ENCODE assay signal across 8 cellular contexts in genomic region chr2:37005118-37005868, GRCh38. TPM values are rescaled to one million over a fixed set of nuclear protein-coding genes. Genes with fewer than 3 reads are reported as not detected.
A peak's percentile ranks its signal among the peaks of the same experiment; 100 is the strongest.
DNase-seq lines count a peak whose midpoint lies in the region; TF ChIP-seq lines count a peak whose summit lies in the region.

No MANE protein-coding gene starts in this region.

- H3K4me1 ChIP-seq in ascending aorta: no peaks in the 10 kb centered on the region

- no peaks in the 10 kb centered on the region for H3K9me3 ChIP-seq in ascending aorta

- peak in 2 of 3 experiments; percentile 29 to 42 for TF ChIP-seq CTCF in ascending aorta (IDR thresholded peaks at IDR 0.05)

- H3K27ac ChIP-seq in ascending aorta: no peak overlapping the region

- intact Hi-C loops in ascending aorta (cut with DNase I): loop anchor here (10.0 kb wide), 1 partner anchor 220 kb away; no protein-coding TSS in a partner anchor

- H3K27me3 ChIP-seq in H7 (ENCODE audit: control insufficient read depth, insufficient read depth, low read length) (no peaks in the 10 kb centered on the region), ascending aorta (no peaks in the 10 kb centered on the region)

- peak; percentile 51 for DNase-seq in SIG-M5 treated with dmso at 0.1 percent for 504 hours (lab: John Stamatoyannopoulos, UW; ENCODE audit: unreplicated experiment)
- no peak for DNase-seq in SIG-M5 (lab: John Stamatoyannopoulos, UW)
- peak; percentile 20 for DNase-seq in H7
- DNase-seq in Kasumi-1 (lab: John Stamatoyannopoulos, UW): peak; percentile 22 to 52
- no peak for DNase-seq in ascending aorta (ENCODE audit: low spot score in 2 of 2)
- DNase-seq in kidney tubule cell (ENCODE audit: low spot score): peak; percentile 32
- DNase-seq in activated gamma-delta T cell (lab: John Stamatoyannopoulos, UW): no peak
- no peak for DNase-seq in NCI-H128 (lab: John Stamatoyannopoulos, UW; ENCODE audit: unreplicated experiment)

- H3K4me3 ChIP-seq in H7 (ENCODE audit: insufficient read depth, low read depth, low read length) (no peak overlapping the region), ascending aorta (no peak overlapping the region)

- H3K36me3 ChIP-seq in H7 (replicated peaks; ENCODE audit: control insufficient read depth, insufficient read depth, low read length) (peaks cover 3% of the 10 kb centered on the region), ascending aorta (peaks cover 48 to 78% of the 10 kb centered on the region in 2 donors)

RNA-seq across cellular contexts. Expression of gene STRN, which starts 39.0 kb away (rescaled TPM):
- total RNA-seq in H7 (2014; rRNA removed; shearing (Covaris generic)): 17.4 and 17.9 TPM in 2 replicates
- total RNA-seq in ascending aorta: 4.3 TPM

Comparison
In these comparisons a context has a peak if more than half of its experiments do, and no peak if none do; other contexts are left out.
1. DNase-seq: peak in SIG-M5 treated with dmso at 0.1 percent for 504 hours (single experiment), H7 (single experiment), Kasumi-1 (2 of 2) and kidney tubule cell (single experiment); none in SIG-M5 (single experiment), ascending aorta (0 of 2), activated gamma-delta T cell (single experiment) and NCI-H128 (single experiment).